1 cellular context compared by ENCODE assay signal in the genomic region with DNA sequence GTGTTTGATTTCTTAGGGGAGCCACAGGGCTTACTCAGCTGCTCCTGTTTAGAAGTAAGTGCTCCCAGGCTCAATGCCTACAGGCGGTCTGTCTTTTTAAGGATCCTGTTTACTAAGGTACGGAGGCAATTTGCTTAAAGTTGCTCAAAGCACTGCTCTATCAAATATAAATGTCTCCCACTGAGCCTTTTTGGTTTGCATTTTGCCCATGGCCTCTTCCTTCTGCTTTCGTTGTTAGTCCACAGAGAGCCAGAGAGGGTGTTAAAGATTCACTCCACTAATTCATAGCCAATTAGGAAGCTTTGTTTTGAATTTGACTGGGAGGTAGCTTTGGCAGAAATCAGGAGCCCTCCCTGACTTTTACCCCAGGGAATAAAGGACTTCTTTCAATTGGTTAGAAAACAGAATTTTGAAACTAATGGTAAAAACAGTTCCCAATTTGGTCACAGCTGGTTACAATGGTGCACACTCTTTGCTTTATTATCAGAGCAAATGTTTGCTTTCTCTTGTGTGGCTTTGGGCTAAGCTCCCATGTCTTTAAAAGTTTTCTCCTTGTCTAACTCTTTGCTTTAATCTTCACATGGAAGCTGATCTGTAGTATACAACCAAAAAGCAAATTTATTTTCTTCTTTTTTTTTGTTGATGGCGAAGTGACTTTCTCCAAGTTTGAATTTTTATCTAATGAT.
TF ChIP-seq lines count a peak whose summit lies in the region.

No MANE protein-coding gene starts in this region.

TF ChIP-seq in HepG2, 621 proteins besides CTCF, POLR2A, EP300 and RAD21 (continued from another document):
- no peak for TF ChIP-seq SNAI1 (CRISPR knock-in tag; IDR thresholded peaks at IDR 0.05; ENCODE audit: borderline replicate concordance)
- TF ChIP-seq, protein P1, sequence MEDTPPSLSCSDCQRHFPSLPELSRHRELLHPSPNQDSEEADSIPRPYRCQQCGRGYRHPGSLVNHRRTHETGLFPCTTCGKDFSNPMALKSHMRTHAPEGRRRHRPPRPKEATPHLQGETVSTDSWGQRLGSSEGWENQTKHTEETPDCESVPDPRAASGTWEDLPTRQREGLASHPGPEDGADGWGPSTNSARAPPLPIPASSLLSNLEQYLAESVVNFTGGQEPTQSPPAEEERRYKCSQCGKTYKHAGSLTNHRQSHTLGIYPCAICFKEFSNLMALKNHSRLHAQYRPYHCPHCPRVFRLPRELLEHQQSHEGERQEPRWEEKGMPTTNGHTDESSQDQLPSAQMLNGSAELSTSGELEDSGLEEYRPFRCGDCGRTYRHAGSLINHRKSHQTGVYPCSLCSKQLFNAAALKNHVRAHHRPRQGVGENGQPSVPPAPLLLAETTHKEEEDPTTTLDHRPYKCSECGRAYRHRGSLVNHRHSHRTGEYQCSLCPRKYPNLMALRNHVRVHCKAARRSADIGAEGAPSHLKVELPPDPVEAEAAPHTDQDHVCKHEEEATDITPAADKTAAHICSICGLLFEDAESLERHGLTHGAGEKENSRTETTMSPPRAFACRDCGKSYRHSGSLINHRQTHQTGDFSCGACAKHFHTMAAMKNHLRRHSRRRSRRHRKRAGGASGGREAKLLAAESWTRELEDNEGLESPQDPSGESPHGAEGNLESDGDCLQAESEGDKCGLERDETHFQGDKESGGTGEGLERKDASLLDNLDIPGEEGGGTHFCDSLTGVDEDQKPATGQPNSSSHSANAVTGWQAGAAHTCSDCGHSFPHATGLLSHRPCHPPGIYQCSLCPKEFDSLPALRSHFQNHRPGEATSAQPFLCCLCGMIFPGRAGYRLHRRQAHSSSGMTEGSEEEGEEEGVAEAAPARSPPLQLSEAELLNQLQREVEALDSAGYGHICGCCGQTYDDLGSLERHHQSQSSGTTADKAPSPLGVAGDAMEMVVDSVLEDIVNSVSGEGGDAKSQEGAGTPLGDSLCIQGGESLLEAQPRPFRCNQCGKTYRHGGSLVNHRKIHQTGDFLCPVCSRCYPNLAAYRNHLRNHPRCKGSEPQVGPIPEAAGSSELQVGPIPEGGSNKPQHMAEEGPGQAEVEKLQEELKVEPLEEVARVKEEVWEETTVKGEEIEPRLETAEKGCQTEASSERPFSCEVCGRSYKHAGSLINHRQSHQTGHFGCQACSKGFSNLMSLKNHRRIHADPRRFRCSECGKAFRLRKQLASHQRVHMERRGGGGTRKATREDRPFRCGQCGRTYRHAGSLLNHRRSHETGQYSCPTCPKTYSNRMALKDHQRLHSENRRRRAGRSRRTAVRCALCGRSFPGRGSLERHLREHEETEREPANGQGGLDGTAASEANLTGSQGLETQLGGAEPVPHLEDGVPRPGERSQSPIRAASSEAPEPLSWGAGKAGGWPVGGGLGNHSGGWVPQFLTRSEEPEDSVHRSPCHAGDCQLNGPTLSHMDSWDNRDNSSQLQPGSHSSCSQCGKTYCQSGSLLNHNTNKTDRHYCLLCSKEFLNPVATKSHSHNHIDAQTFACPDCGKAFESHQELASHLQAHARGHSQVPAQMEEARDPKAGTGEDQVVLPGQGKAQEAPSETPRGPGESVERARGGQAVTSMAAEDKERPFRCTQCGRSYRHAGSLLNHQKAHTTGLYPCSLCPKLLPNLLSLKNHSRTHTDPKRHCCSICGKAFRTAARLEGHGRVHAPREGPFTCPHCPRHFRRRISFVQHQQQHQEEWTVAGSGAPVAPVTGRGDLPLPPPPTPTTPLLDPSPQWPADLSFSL (CRISPR knock-in tag; IDR thresholded peaks at IDR 0.05) = no peak
- TF ChIP-seq ZNF331 (CRISPR knock-in tag; IDR thresholded peaks at IDR 0.05) = no peak
- no peak for TF ChIP-seq MLLT10 (CRISPR knock-in tag; IDR thresholded peaks at IDR 0.05)
- TF ChIP-seq SMC3 (IDR thresholded peaks at IDR 0.05; ENCODE audit: low read length) = no peak
- TF ChIP-seq ZNF253 (CRISPR knock-in tag; IDR thresholded peaks at IDR 0.05; ENCODE audit: borderline replicate concordance) = no peak
- no peak for TF ChIP-seq ZNF605 (CRISPR knock-in tag; IDR thresholded peaks at IDR 0.05)
- no peak for TF ChIP-seq SUZ12 (IDR thresholded peaks at IDR 0.05; ENCODE audit: low read depth, low read length)
